11 cellular contexts compared by ENCODE assay signal in the genomic region with DNA sequence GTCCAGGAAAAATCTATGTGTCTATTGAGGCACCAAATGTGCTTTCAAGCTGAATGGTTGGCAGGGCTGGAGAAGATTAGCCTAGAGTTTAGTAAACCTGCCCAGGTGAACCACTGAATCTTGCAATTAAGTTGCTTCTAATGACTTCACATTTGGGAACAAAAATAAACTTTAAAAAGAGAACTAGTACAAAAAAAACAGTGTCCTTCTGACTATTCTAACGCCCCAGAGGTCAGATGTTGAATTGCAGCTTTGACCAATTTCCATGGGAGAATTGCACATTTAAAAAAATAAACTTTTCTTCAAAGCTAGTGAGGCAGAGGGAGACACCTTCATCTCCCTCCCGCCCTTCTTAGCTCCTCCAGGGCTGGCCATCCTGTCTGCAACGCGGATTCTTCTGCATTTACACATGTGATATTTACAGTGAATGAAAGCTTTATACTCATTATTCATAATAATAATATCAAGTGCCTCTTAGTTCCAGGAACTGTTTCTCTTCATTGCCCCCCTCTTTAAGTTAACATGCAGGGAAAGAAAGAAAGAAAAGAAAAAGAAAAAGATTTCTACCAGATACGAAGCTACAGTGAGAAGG.
A peak's percentile ranks its signal among the peaks of the same experiment; 100 is the strongest.
DNase-seq lines count a peak whose midpoint lies in the region; ATAC-seq and TF ChIP-seq lines count a peak whose summit lies in the region.
"Had no signal": no experiment of that assay in that cellular context is flagged by ENCODE, and none has a peak within 500 bp of the region (broad histone marks: within the 10 kb centered on the region; RNA-seq: fewer than 3 reads in every experiment).

No MANE protein-coding gene starts in this region.

- H3K36me3 ChIP-seq in body of pancreas (replicated peaks in 1 of 2; ENCODE audit: insufficient read depth in 1 of 2, low read depth in 2 of 2) = no peaks in the 10 kb centered on the region
- H3K36me3 ChIP-seq in right lobe of liver = no peaks in the 10 kb centered on the region
- H3K36me3 ChIP-seq: SJSA1 had no signal

- TF ChIP-seq CTCF in body of pancreas (IDR thresholded peaks at IDR 0.05) (peak; percentile 12 to 45 (median 32)), right lobe of liver (IDR thresholded peaks at IDR 0.05) (peak; percentile 24 to 43 (median 34))

- H3K27me3 ChIP-seq in body of pancreas (no peaks in the 10 kb centered on the region), right lobe of liver (no peaks in the 10 kb centered on the region)
- H3K27me3 ChIP-seq: SJSA1 had no signal

- no peak for ATAC-seq in body of pancreas
- no peak for ATAC-seq in right lobe of liver
- no peak for ATAC-seq in HG03135 (IDR thresholded peaks at IDR 0.05; ENCODE audit: unreplicated experiment)
- no peak for ATAC-seq in GM21723 (IDR thresholded peaks at IDR 0.05; ENCODE audit: unreplicated experiment)

- DNase-seq in COLO829 (ENCODE audit: low spot score) = peak; percentile 5
- DNase-seq in HuH-7 (ENCODE audit: low spot score) = peak; percentile 46
- no peak for DNase-seq in body of pancreas
- DNase-seq in right lobe of liver = no peak
- DNase-seq in stimulated activated naive CD4-positive, alpha-beta T cell (lab: John Stamatoyannopoulos, UW) = no peak
- no peak for DNase-seq in substantia nigra (lab: John Stamatoyannopoulos, UW)
- DNase-seq: COR-L47, NCI-H1930 had no signal

- H3K27ac ChIP-seq in body of pancreas (no peak overlapping the region), right lobe of liver (no peak overlapping the region), substantia nigra (ENCODE audit: low read depth, low read length, poor library complexity, severe bottlenecking) (no peak overlapping the region)
- H3K27ac ChIP-seq: SJSA1 had no signal

- WGBS in body of pancreas, 2 donors = 21 to 23% methylated on average over 5 of the region's 5 CpGs
- 29% methylated on average over 5 of the region's 5 CpGs for WGBS in right lobe of liver (ENCODE audit: insufficient coverage, low coverage, low lambda C conversion rate, missing lambda C conversion rate)

- no peaks in the 10 kb centered on the region for H3K9me3 ChIP-seq in body of pancreas
- H3K9me3 ChIP-seq in right lobe of liver = no peaks in the 10 kb centered on the region

- no peak overlapping the region for H3K4me3 ChIP-seq in body of pancreas
- no peak overlapping the region for H3K4me3 ChIP-seq in right lobe of liver
- H3K4me3 ChIP-seq: SJSA1 had no signal

- intact Hi-C loops in body of pancreas (cut with DNase I) = no loop called here
- intact Hi-C loops in right lobe of liver (cut with DNase I) = no loop called here

- TF ChIP-seq POLR2A in body of pancreas (IDR thresholded peaks at IDR 0.05) = no peak
- no peak for TF ChIP-seq POLR2A in right lobe of liver (IDR thresholded peaks at IDR 0.05)

- H3K4me1 ChIP-seq in body of pancreas = no peaks in the 10 kb centered on the region
- H3K4me1 ChIP-seq in right lobe of liver = no peaks in the 10 kb centered on the region
- H3K4me1 ChIP-seq: SJSA1 had no signal

Comparison
In these comparisons a context has a peak if more than half of its experiments do, and no peak if none do; other contexts are left out.
1. DNase-seq: peak in COLO829 (single experiment) and HuH-7 (single experiment); none in body of pancreas (0 of 4), right lobe of liver (0 of 3), stimulated activated naive CD4-positive, alpha-beta T cell (0 of 6) and substantia nigra (0 of 49).